In genomic region chr16:27973678-27974077, GRCh38 we compare ENCODE assay signal across 1 cellular context.
TF ChIP-seq lines count a peak whose summit lies in the region.

No MANE protein-coding gene starts in this region.

TF ChIP-seq in A549, 52 proteins besides CTCF, POLR2A, EP300 and RAD21 (continued from another document):
- TF ChIP-seq, protein P1, sequence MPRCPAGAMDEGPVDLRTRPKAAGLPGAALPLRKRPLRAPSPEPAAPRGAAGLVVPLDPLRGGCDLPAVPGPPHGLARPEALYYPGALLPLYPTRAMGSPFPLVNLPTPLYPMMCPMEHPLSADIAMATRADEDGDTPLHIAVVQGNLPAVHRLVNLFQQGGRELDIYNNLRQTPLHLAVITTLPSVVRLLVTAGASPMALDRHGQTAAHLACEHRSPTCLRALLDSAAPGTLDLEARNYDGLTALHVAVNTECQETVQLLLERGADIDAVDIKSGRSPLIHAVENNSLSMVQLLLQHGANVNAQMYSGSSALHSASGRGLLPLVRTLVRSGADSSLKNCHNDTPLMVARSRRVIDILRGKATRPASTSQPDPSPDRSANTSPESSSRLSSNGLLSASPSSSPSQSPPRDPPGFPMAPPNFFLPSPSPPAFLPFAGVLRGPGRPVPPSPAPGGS (IDR thresholded peaks at IDR 0.05) = no peak
- TF ChIP-seq E2F6 (IDR thresholded peaks at IDR 0.05; ENCODE audit: borderline replicate concordance, low read depth) (no peak), CEBPB (IDR thresholded peaks at IDR 0.05) (no peak), EHF (CRISPR knock-in tag; IDR thresholded peaks at IDR 0.05) (no peak), POLR2AphosphoS2 (conservative IDR thresholded peaks at IDR 0.05; ENCODE audit: low read length) (no peak), HOXB13 (CRISPR knock-in tag; IDR thresholded peaks at IDR 0.05; ENCODE audit: low read depth) (no peak)
